In genomic region chr6:1625352-1625773, GRCh38 we compare ENCODE assay signal across 1 cellular context.
TF ChIP-seq lines count a peak whose summit lies in the region.

No MANE protein-coding gene starts in this region.

TF ChIP-seq in WTC11, 78 proteins besides CTCF, POLR2A, EP300 and RAD21 (continued from another document):
- TF ChIP-seq, protein P1, sequence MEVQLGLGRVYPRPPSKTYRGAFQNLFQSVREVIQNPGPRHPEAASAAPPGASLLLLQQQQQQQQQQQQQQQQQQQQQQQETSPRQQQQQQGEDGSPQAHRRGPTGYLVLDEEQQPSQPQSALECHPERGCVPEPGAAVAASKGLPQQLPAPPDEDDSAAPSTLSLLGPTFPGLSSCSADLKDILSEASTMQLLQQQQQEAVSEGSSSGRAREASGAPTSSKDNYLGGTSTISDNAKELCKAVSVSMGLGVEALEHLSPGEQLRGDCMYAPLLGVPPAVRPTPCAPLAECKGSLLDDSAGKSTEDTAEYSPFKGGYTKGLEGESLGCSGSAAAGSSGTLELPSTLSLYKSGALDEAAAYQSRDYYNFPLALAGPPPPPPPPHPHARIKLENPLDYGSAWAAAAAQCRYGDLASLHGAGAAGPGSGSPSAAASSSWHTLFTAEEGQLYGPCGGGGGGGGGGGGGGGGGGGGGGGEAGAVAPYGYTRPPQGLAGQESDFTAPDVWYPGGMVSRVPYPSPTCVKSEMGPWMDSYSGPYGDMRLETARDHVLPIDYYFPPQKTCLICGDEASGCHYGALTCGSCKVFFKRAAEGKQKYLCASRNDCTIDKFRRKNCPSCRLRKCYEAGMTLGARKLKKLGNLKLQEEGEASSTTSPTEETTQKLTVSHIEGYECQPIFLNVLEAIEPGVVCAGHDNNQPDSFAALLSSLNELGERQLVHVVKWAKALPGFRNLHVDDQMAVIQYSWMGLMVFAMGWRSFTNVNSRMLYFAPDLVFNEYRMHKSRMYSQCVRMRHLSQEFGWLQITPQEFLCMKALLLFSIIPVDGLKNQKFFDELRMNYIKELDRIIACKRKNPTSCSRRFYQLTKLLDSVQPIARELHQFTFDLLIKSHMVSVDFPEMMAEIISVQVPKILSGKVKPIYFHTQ (CRISPR knock-in tag; IDR thresholded peaks at IDR 0.05), result no peak
- TF ChIP-seq NFE2L1 (CRISPR knock-in tag; IDR thresholded peaks at IDR 0.05), result no peak
- no peak for TF ChIP-seq ZNF138 (CRISPR knock-in tag; conservative IDR thresholded peaks at IDR 0.05)
